Comparison of ENCODE assay signal across 7 cellular contexts in the genomic region with DNA sequence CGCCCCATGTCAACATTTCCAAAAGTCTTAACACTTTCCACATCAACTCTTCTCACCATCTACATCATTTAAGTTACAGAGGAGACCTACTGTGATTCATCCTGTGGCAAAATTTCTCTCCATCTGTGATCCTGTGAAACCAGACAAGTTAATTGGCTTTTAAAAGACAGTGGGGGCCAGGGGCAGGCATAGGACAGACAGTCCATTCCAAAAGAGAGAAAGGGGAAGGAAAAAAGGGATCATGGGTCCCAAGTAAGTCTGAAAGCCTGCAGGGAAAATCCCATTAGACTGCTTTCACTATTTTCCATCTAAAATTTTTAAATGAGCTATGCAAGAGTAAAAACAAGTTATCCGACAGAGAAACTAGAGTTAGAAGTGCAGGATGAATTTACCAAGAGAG.
DNase-seq lines count a peak whose midpoint lies in the region; ATAC-seq, FAIRE-seq and TF ChIP-seq lines count a peak whose summit lies in the region.

No MANE protein-coding gene starts in this region.

- H3K4me3 ChIP-seq in GM12864 (ENCODE audit: low read depth, low read length), result peak overlapping the region; percentile 70
- no peak overlapping the region for H3K4me3 ChIP-seq in GM12878
- peak overlapping the region; percentile 80 for H3K4me3 ChIP-seq in mucosa of stomach (ENCODE audit: low read length)

- DNase-seq in GM12864 (ENCODE audit: low read depth) (no peak), LHCN-M2 (ENCODE audit: low read depth) (peak; percentile 5), GM12878 (ENCODE audit: low read depth, low spot score) (no peak), NCI-H446 treated with DMSO at 0.1 percent for 48 hours (lab: John Stamatoyannopoulos, UW) (no peak), GDM1 (lab: John Stamatoyannopoulos, UW) (no peak), NCI-H2081 treated with DMSO at 0.1 percent for 48 hours (lab: John Stamatoyannopoulos, UW) (no peak)

- no peaks in the 10 kb centered on the region for H3K36me3 ChIP-seq in GM12878 (ENCODE audit: control insufficient read depth in 2 of 2, insufficient read depth in 2 of 2, low read length in 1 of 2)
- no peaks in the 10 kb centered on the region for H3K36me3 ChIP-seq in mucosa of stomach (ENCODE audit: control insufficient read depth, insufficient read depth, low read length)

- ATAC-seq in GM12878, result peak; percentile 10; the same call in 2 of the 3 replicates

- RAD21 ChIA-PET in GM12878 (lab: Charles Lee; ENCODE audit: unreplicated experiment), result interaction anchor here (0.8 to 5.3 kb wide), 8 partner anchors 11 to 181 kb away, joined by 3 to 63 read pairs (median 6); partner anchors contain the start of genes MRPL57, SKA3 and ZDHHC20

- H3K79me2 ChIP-seq in GM12878 (ENCODE audit: control insufficient read depth, insufficient read depth, low read length), result peaks cover 5% of the 10 kb centered on the region

- TF ChIP-seq CTCF in GM12864 (IDR thresholded peaks at IDR 0.05; ENCODE audit: low read depth, low read length, missing control alignments) (no peak), GM12878 (IDR thresholded peaks at IDR 0.05 in 2 of 3, conservative IDR thresholded peaks at IDR 0.05 in 1 of 3; ENCODE audit: control insufficient read depth in 2 of 3, extremely low read depth in 1 of 3, insufficient read depth in 1 of 3, low read depth in 3 of 3, low read length in 3 of 3) (no peak)

- no peaks in the 10 kb centered on the region for H3K9me3 ChIP-seq in GM12878 (replicated peaks; ENCODE audit: control insufficient read depth, insufficient read depth, low read length)
- H3K9me3 ChIP-seq in mucosa of stomach (ENCODE audit: control insufficient read depth, low read length), result no peaks in the 10 kb centered on the region

- H3K4me1 ChIP-seq in GM12878 (ENCODE audit: control insufficient read depth, insufficient read depth, low read length), result no peaks in the 10 kb centered on the region
- peaks cover 7% of the 10 kb centered on the region for H3K4me1 ChIP-seq in mucosa of stomach (ENCODE audit: control insufficient read depth, insufficient read depth, low read length)

- no peak for TF ChIP-seq POLR2A in GM12878 (IDR thresholded peaks at IDR 0.05; ENCODE audit: low read depth, low read length)

- POLR2A ChIA-PET in GM12878 (lab: Charles Lee), result interaction anchor here (2.4 kb wide), 1 partner anchor 180 kb away, joined by 8 read pairs; no protein-coding TSS in a partner anchor

- in situ Hi-C loops in GM12878 (cut with MboI), result loop anchor here (5.0 to 25.0 kb wide), 2 partner anchors 180 to 1490 kb away; no protein-coding TSS in a partner anchor

- intact Hi-C loops in GM12878 (cut with micrococcal nuclease; ENCODE audit: unreplicated experiment), result loop anchor here (1.0 to 10.0 kb wide), 6 partner anchors 120 to 1497 kb away; partner anchors contain the start of genes MRPL57, SKA3 and ZDHHC20

- WGBS in GM12878 (ENCODE audit: insufficient coverage, insufficient replicate concordance, low lambda C conversion rate, missing lambda C conversion rate), result 48% methylated on average over 2 of the region's 2 CpGs

- TF ChIP-seq RAD21 in GM12878 (IDR thresholded peaks at IDR 0.05; ENCODE audit: insufficient read depth, low read depth, low read length), result no peak

- peak overlapping the region; percentile 70 for H3K4me2 ChIP-seq in GM12878 (ENCODE audit: control insufficient read depth, insufficient read depth)

- H4K20me1 ChIP-seq in GM12878 (ENCODE audit: control insufficient read depth, insufficient read depth), result no peaks in the 10 kb centered on the region

- FAIRE-seq in GM12878 (lab: Jason Lieb, UNC), result no peak

- no TSS peak for BruUV-seq in GM12878 (replicated peaks; lab: Mats Ljungman, UMichigan)

- no peak overlapping the region for H3K27ac ChIP-seq in GM12878 (ENCODE audit: control insufficient read depth, insufficient read depth)

- peak overlapping the region; percentile 7; the same call in 1 of the 2 replicates for H3K9ac ChIP-seq in GM12878 (ENCODE audit: control insufficient read depth, insufficient read depth, low read length)
- H3K9ac ChIP-seq in mucosa of stomach (ENCODE audit: low read length), result peak overlapping the region; percentile 80

- H2AFZ ChIP-seq in GM12878 (ENCODE audit: control insufficient read depth, low read depth, low read length), result peak overlapping the region; percentile 98

- H3K27me3 ChIP-seq in GM12878 (replicated peaks in 1 of 2; ENCODE audit: control insufficient read depth in 2 of 2, insufficient read depth in 2 of 2, low read length in 1 of 2) (no peaks in the 10 kb centered on the region), mucosa of stomach (ENCODE audit: control insufficient read depth, insufficient read depth, low read length) (no peaks in the 10 kb centered on the region)

- SMC1A ChIA-PET in GM12878 (lab: Charles Lee; ENCODE audit: uncharacterized antibody, unreplicated experiment), result interaction anchor here (0.6 to 7.7 kb wide), 12 partner anchors 11 to 368 kb away, joined by 3 to 70 read pairs (median 6); partner anchors contain the start of genes MRPL57, SKA3 and ZDHHC20

- CTCF ChIA-PET in GM12878 (lab: Yijun Ruan, JAX), result interaction anchor here (0.6 to 6.9 kb wide), 28 partner anchors 12 to 1723 kb away, joined by 3 to 156 read pairs (median 5); partner anchors contain the start of genes MRPL57, SKA3 and ZDHHC20

- TF ChIP-seq EP300 in GM12878 (IDR thresholded peaks at IDR 0.05; ENCODE audit: borderline replicate concordance in 1 of 2, control insufficient read depth in 1 of 2, low read depth in 2 of 2, low read length in 2 of 2), result no peak

TF ChIP-seq in GM12878, 131 proteins besides CTCF, POLR2A, EP300 and RAD21 (continues in another document):
- TF ChIP-seq HSF1 (IDR thresholded peaks at IDR 0.05; ENCODE audit: low read depth, low read length) (no peak), IKZF2 (IDR thresholded peaks at IDR 0.05) (no peak), MEF2B (IDR thresholded peaks at IDR 0.05; ENCODE audit: partially characterized antibody, poor library complexity, severe bottlenecking) (no peak), ASH2L (IDR thresholded peaks at IDR 0.05; ENCODE audit: borderline replicate concordance, low read depth) (no peak), STAT1 (conservative IDR thresholded peaks at IDR 0.05) (no peak), HDAC2 (IDR thresholded peaks at IDR 0.05) (no peak), NFYA (IDR thresholded peaks at IDR 0.05; ENCODE audit: borderline replicate concordance, low read depth, low read length) (no peak), CHD1 (IDR thresholded peaks at IDR 0.05; ENCODE audit: low read depth, low read length) (no peak)
- TF ChIP-seq, protein P1, sequence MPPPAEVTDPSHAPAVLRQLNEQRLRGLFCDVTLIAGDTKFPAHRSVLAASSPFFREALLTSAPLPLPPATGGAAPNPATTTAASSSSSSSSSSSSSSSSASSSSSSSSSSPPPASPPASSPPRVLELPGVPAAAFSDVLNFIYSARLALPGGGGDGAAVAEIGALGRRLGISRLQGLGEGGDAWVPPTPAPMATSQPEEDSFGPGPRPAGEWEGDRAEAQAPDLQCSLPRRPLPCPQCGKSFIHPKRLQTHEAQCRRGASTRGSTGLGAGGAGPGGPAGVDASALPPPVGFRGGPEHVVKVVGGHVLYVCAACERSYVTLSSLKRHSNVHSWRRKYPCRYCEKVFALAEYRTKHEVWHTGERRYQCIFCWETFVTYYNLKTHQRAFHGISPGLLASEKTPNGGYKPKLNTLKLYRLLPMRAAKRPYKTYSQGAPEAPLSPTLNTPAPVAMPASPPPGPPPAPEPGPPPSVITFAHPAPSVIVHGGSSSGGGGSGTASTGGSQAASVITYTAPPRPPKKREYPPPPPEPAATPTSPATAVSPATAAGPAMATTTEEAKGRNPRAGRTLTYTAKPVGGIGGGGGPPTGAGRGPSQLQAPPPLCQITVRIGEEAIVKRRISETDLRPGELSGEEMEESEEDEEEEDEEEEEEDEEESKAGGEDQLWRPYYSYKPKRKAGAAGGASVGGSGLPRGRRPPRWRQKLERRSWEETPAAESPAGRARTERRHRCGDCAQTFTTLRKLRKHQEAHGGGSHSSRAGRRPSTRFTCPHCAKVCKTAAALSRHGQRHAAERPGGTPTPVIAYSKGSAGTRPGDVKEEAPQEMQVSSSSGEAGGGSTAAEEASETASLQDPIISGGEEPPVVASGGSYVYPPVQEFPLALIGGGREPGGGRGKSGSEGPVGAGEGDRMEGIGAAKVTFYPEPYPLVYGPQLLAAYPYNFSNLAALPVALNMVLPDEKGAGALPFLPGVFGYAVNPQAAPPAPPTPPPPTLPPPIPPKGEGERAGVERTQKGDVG (CRISPR knock-in tag; IDR thresholded peaks at IDR 0.05), result no peak
